Comparison of ENCODE assay signal across 31 cellular contexts in the genomic region with DNA sequence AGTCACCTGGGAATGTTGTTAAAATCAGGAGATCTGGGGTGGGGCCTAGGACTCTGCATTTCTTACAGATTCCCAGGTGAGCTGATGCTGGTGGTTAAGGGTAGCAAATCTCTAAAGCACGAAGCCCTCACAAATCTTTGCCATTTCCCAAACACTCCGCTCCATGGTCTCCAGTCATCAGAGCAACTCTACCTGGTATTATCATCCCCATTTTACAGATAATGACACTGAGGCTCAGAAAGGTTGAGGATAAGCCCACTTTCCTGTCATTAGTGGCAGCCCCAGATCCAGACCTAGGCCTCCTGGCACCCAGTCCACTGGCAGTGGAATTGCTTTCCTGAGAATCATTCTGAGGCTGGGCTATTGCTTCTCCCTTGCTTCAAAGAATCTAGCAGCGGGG. TPM values are rescaled to one million over a fixed set of nuclear protein-coding genes. Genes with fewer than 3 reads are reported as not detected.
"Had no signal": no experiment of that assay in that cellular context is flagged by ENCODE, and none has a peak within 500 bp of the region (broad histone marks: within the 10 kb centered on the region; RNA-seq: fewer than 3 reads in every experiment).

No MANE protein-coding gene starts in this region.

- H3K27ac Mint-ChIP-seq: T-helper 2 cell treated with Interferon-gamma antibody and Interleukin-4, amounts not matched to agents 5 μg/mL and 100 μg/mL, for 36 hours; WTC11 had no signal

- H3K27me3 Mint-ChIP-seq: activated naive CD4-positive, alpha-beta T cell treated with anti-CD3 and anti-CD28 coated beads, Interleukin-2, amount 10 ng/mL, durations not matched to agents 7 days and 5 days had no signal

- H3K4me3 Mint-ChIP-seq: activated CD8-positive, alpha-beta T cell treated with anti-CD3 and anti-CD28 coated beads, Interleukin-2, amount 10 ng/mL, durations not matched to agents 7 days and 5 days; activated naive CD4-positive, alpha-beta T cell treated with anti-CD3 and anti-CD28 coated beads, Interleukin-2, amount 10 ng/mL, durations not matched to agents 7 days and 5 days; T-helper 2 cell treated with Interferon-gamma antibody and Interleukin-4, amounts not matched to agents 5 μg/mL and 100 μg/mL, for 36 hours; WTC11 had no signal

- H3K27ac ChIP-seq: ascending aorta, body of pancreas, KMS-11, SJCRH30 had no signal

- H3K9ac ChIP-seq: KMS-11, SK-N-SH had no signal

- H3K4me3 ChIP-seq: ascending aorta, body of pancreas, SJCRH30 had no signal

- DNase-seq: activated CD4-positive, alpha-beta T cell treated with anti-CD3 and anti-CD28 coated beads for 48 hours; activated CD4-positive, alpha-beta T cell treated with anti-CD3 and anti-CD28 coated beads, Interleukin-2, amount 50 U/mL, for 4 hours; activated CD4-positive, CD25-positive, alpha-beta regulatory T cell treated with anti-CD3 and anti-CD28 coated beads, Interleukin-2, amount 50 U/mL, for 72 hours; activated CD8-positive, alpha-beta memory T cell treated with anti-CD3 and anti-CD28 coated beads, Interleukin-2, amount 50 U/mL, for 48 hours; activated effector memory CD4-positive, alpha-beta T cell treated with anti-CD3 and anti-CD28 coated beads, Interleukin-2, amount 50 U/mL, for 16 hours; activated naive CD4-positive, alpha-beta T cell treated with anti-CD3 and anti-CD28 coated beads, Interleukin-2, amount 10 ng/mL, durations not matched to agents 7 days and 5 days; activated T-cell treated with anti-CD3 and anti-CD28 coated beads, Interleukin-2, amount 50 U/mL, for 1 hour; amniotic stem cell; body of pancreas; central memory CD4-positive, alpha-beta T cell; NCI-H1092; NCI-H1417; NCI-H1930; NCI-H2171; NCI-H2227 treated with DMSO at 0.1 percent for 48 hours; NCI-H446 treated with DMSO at 0.1 percent for 48 hours; NCI-H524 treated with DMSO at 0.1 percent for 48 hours; NCI-H82; Right ventricle myocardium superior; RPMI8226; SJCRH30; SK-N-SH; T-helper 1 cell had no signal

- H3K9me3 ChIP-seq: ascending aorta, body of pancreas, SJCRH30, SK-N-SH had no signal

- H3K4me1 ChIP-seq: ascending aorta, body of pancreas had no signal

- H3K4me2 ChIP-seq: KMS-11, SK-N-SH had no signal

- H3K27me3 ChIP-seq: ascending aorta, body of pancreas, SJCRH30 had no signal

- ATAC-seq: body of pancreas had no signal

- H3K9me3 Mint-ChIP-seq: activated naive CD4-positive, alpha-beta T cell treated with anti-CD3 and anti-CD28 coated beads, Interleukin-2, amount 10 ng/mL, durations not matched to agents 7 days and 5 days; T-helper 2 cell treated with Interferon-gamma antibody and Interleukin-4, amounts not matched to agents 5 μg/mL and 100 μg/mL, for 36 hours; WTC11 had no signal

- FAIRE-seq: bronchial epithelial cell had no signal

RNA-seq across cellular contexts. Expression of gene VTN, which starts 27.2 kb away (rescaled TPM):
- total RNA-seq: activated CD8-positive, alpha-beta T cell treated with anti-CD3 and anti-CD28 coated beads, Interleukin-2, amount 10 ng/mL, durations not matched to agents 7 days and 5 days; MCF 10A had no signal

RNA-seq across cellular contexts. Expression of gene SEBOX, which starts 32.3 kb away (rescaled TPM):
- total RNA-seq: activated CD8-positive, alpha-beta T cell treated with anti-CD3 and anti-CD28 coated beads, Interleukin-2, amount 10 ng/mL, durations not matched to agents 7 days and 5 days; ascending aorta; body of pancreas; bronchial epithelial cell; MCF 10A; OCI-LY7; Right ventricle myocardium superior; SJCRH30; WTC11 had no signal
- polyA plus RNA-seq: SK-N-SH had no signal
